In genomic region chr1:11478571-11479374, GRCh38 we compare ENCODE assay signal across 8 cellular contexts. TPM values are rescaled to one million over a fixed set of nuclear protein-coding genes. Genes with fewer than 3 reads are reported as not detected.
DNase-seq lines count a peak whose midpoint lies in the region; ATAC-seq and TF ChIP-seq lines count a peak whose summit lies in the region.

TSS of gene DISP3 (plus strand) at chr1:11479155. CDS start at chr1:11500993, 21,838 bp downstream.

- TF ChIP-seq CTCF in C4-2B (conservative IDR thresholded peaks at IDR 0.05) (peak; percentile 94), OCI-LY1 (IDR thresholded peaks at IDR 0.05; ENCODE audit: low read length) (peak; percentile 70), esophagus squamous epithelium (IDR thresholded peaks at IDR 0.05) (peak in 5 of 6 experiments; percentile 18 to 54 (median 38))

- H3K9me2 ChIP-seq in OCI-LY1 (ENCODE audit: low read depth, low read length) = no peaks in the 10 kb centered on the region

- no peaks in the 10 kb centered on the region for H3K9me3 Mint-ChIP-seq in activated T-cell treated with anti-CD3 and anti-CD28 coated beads, Interleukin-2, amount 50 U/mL, for 4 hours
- H3K9me3 Mint-ChIP-seq in natural killer cell treated with Interleukin-12 subunit alpha and Interleukin-12 subunit beta and Interleukin-15 and Interleukin-18, amount 100 ng/mL, for 72 hours = peaks cover 3% of the 10 kb centered on the region

- no peaks in the 10 kb centered on the region for H3K79me2 ChIP-seq in OCI-LY1 (ENCODE audit: insufficient read depth, low read length)

- peaks cover 12% of the 10 kb centered on the region for H3K4me1 Mint-ChIP-seq in activated T-cell treated with anti-CD3 and anti-CD28 coated beads, Interleukin-2, amount 50 U/mL, for 4 hours (ENCODE audit: low read depth)
- peaks cover 5 to 12% of the 10 kb centered on the region in 2 donors for H3K4me1 Mint-ChIP-seq in natural killer cell treated with Interleukin-12 subunit alpha and Interleukin-12 subunit beta and Interleukin-15 and Interleukin-18, amount 100 ng/mL, for 72 hours (ENCODE audit: low read depth in 2 of 2)

- no peaks in the 10 kb centered on the region for H3K36me3 ChIP-seq in OCI-LY1 (ENCODE audit: insufficient read depth, low read length)
- no peaks in the 10 kb centered on the region for H3K36me3 ChIP-seq in esophagus squamous epithelium

- no peaks in the 10 kb centered on the region for H4K20me1 ChIP-seq in OCI-LY1 (ENCODE audit: insufficient read depth, low read length)

- peak within 1 kb of the TSS; percentile 60 for H3K27ac ChIP-seq in C4-2B
- no peak within 1 kb of the TSS for H3K27ac ChIP-seq in OCI-LY1 (ENCODE audit: low read depth, low read length, poor library complexity, severe bottlenecking)
- H3K27ac ChIP-seq in esophagus squamous epithelium = no peak within 1 kb of the TSS

- peak; percentile 68 for ATAC-seq in GM19328 (IDR thresholded peaks at IDR 0.05; ENCODE audit: unreplicated experiment)
- ATAC-seq in activated T-cell treated with anti-CD3 and anti-CD28 coated beads, Interleukin-2, amount 50 U/mL, for 4 hours = peak; percentile 86 to 88
- peak; percentile 85 to 88 for ATAC-seq in natural killer cell treated with Interleukin-12 subunit alpha and Interleukin-12 subunit beta and Interleukin-15 and Interleukin-18, amount 100 ng/mL, for 72 hours
- peak; percentile 85 for ATAC-seq in stimulated activated naive CD8-positive, alpha-beta T cell treated with anti-CD3 and anti-CD28 coated beads, Interleukin-15, Interleukin-2, amounts not matched to agents 100 U/mL and 50 U/mL, for 24 hours

- peak within 1 kb of the TSS; percentile 69 for H3K4me3 Mint-ChIP-seq in activated T-cell treated with anti-CD3 and anti-CD28 coated beads, Interleukin-2, amount 50 U/mL, for 4 hours
- H3K4me3 Mint-ChIP-seq in natural killer cell treated with Interleukin-12 subunit alpha and Interleukin-12 subunit beta and Interleukin-15 and Interleukin-18, amount 100 ng/mL, for 72 hours = peak within 1 kb of the TSS; percentile 57

- 0% methylated on average over 3 of the region's 96 CpGs; no CpG with 5 or more reads in 1 of the 2 donors for WGBS in esophagus squamous epithelium, 2 donors

- H3K27me3 Mint-ChIP-seq in activated T-cell treated with anti-CD3 and anti-CD28 coated beads, Interleukin-2, amount 50 U/mL, for 4 hours (ENCODE audit: low read depth) = peaks cover 42% of the 10 kb centered on the region
- peaks cover 28 to 35% of the 10 kb centered on the region in 2 donors for H3K27me3 Mint-ChIP-seq in natural killer cell treated with Interleukin-12 subunit alpha and Interleukin-12 subunit beta and Interleukin-15 and Interleukin-18, amount 100 ng/mL, for 72 hours

- no peaks in the 10 kb centered on the region for H3K4me1 ChIP-seq in OCI-LY1 (ENCODE audit: insufficient read depth, low read length, severe bottlenecking)
- peaks cover 13 to 21% (median 14%) of the 10 kb centered on the region in 3 donors for H3K4me1 ChIP-seq in esophagus squamous epithelium

- intact Hi-C loops in esophagus squamous epithelium (cut with DNase I) = no loop called here

- DNase-seq in HUDEP-2 (lab: John Stamatoyannopoulos, UW; ENCODE audit: unreplicated experiment in 76 of 76) (peak in 64 of 76 experiments; percentile 1 to 79 (median 51)), esophagus squamous epithelium (lab: John Stamatoyannopoulos, UW) (no peak)
- peak; percentile 57 for DNase-seq in activated T-cell treated with anti-CD3 and anti-CD28 coated beads, Interleukin-2, amount 50 U/mL, for 4 hours
- peak; percentile 77 for DNase-seq in natural killer cell treated with Interleukin-12 subunit alpha and Interleukin-12 subunit beta and Interleukin-15 and Interleukin-18, amount 100 ng/mL, for 72 hours (ENCODE audit: low spot score)
- peak; percentile 86 for DNase-seq in stimulated activated naive CD8-positive, alpha-beta T cell treated with anti-CD3 and anti-CD28 coated beads, Interleukin-15, Interleukin-2, amounts not matched to agents 100 U/mL and 50 U/mL, for 24 hours

- no peak within 1 kb of the TSS for H2AFZ ChIP-seq in OCI-LY1 (ENCODE audit: low read length)

- H3K27me3 ChIP-seq in OCI-LY1 (ENCODE audit: insufficient read depth, low read length) (no peaks in the 10 kb centered on the region), esophagus squamous epithelium (peaks cover 8 to 100% (median 22%) of the 10 kb centered on the region in 4 donors)

- peak within 1 kb of the TSS; percentile 68 for H3K9ac ChIP-seq in OCI-LY1 (ENCODE audit: low read length)

- H3K4me3 ChIP-seq in OCI-LY1 (ENCODE audit: low read depth, low read length, poor library complexity, severe bottlenecking) (peak within 1 kb of the TSS; percentile 61), esophagus squamous epithelium (peak within 1 kb of the TSS; percentile 26 to 63 (median 42))

- no peaks in the 10 kb centered on the region for H3K36me3 Mint-ChIP-seq in activated T-cell treated with anti-CD3 and anti-CD28 coated beads, Interleukin-2, amount 50 U/mL, for 4 hours (ENCODE audit: insufficient read depth)
- H3K36me3 Mint-ChIP-seq in natural killer cell treated with Interleukin-12 subunit alpha and Interleukin-12 subunit beta and Interleukin-15 and Interleukin-18, amount 100 ng/mL, for 72 hours = no peaks in the 10 kb centered on the region

- no peak within 1 kb of the TSS for H3K27ac Mint-ChIP-seq in natural killer cell treated with Interleukin-12 subunit alpha and Interleukin-12 subunit beta and Interleukin-15 and Interleukin-18, amount 100 ng/mL, for 72 hours

- TF ChIP-seq POLR2A in esophagus squamous epithelium (IDR thresholded peaks at IDR 0.05) = no peak

- peak within 1 kb of the TSS; percentile 66 for H3K4me2 ChIP-seq in OCI-LY1 (ENCODE audit: low read length)

- H3K9me3 ChIP-seq in OCI-LY1 (ENCODE audit: low read length) (no peaks in the 10 kb centered on the region), esophagus squamous epithelium (no peaks in the 10 kb centered on the region)

- H3F3A ChIP-seq in OCI-LY1 (ENCODE audit: insufficient read depth, low read length) = no peaks in the 10 kb centered on the region

RNA-seq across cellular contexts. Expression of gene DISP3, which starts in this region (rescaled TPM):
- total RNA-seq in activated T-cell treated with anti-CD3 and anti-CD28 coated beads, Interleukin-2, amount 50 U/mL, for 4 hours = under 1 TPM; 0.23 to 0.57 (median 0.29) TPM
- total RNA-seq in esophagus squamous epithelium = under 1 TPM in 1 of 4 donors, not detected in 3; 0.67 TPM
- total RNA-seq in natural killer cell treated with Interleukin-12 subunit alpha and Interleukin-12 subunit beta and Interleukin-15 and Interleukin-18, amount 100 ng/mL, for 72 hours = 1 to 10 TPM in 1 of 2 donors, under 1 TPM in 1; 0.81 to 1.8 TPM

Comparison
In these comparisons a context has a peak if more than half of its experiments do, and no peak if none do; other contexts are left out.
1. Peak in DNase-seq and ATAC-seq in activated T-cell treated with anti-CD3 and anti-CD28 coated beads, Interleukin-2, amount 50 U/mL, for 4 hours; RNA of the gene not detected or under 1 TPM.
2. CTCF ChIP-seq: peak in every context shown above with its lines; median percentile 94 in C4-2B; 70 in OCI-LY1; 38 in esophagus squamous epithelium.